Comparison of ENCODE assay signal across 10 cellular contexts in the genomic region with DNA sequence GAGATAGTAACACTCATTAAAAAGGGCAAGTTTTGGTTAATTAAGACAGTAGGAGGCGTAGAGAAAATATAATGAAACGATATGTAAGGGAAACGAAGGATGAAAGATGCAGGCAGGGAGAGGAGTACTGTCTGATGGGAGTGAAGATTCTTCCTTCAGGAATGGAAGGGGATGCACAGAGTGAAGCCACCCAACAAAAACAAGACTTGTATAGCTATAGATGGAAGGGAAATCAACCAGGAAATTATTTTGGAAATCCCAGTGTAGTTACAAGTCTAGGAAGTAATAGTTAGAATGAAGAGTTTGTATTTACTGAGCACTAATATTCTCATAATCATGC. TPM values are rescaled to one million over a fixed set of nuclear protein-coding genes. Genes with fewer than 3 reads are reported as not detected.
DNase-seq lines count a peak whose midpoint lies in the region; ATAC-seq, FAIRE-seq and TF ChIP-seq lines count a peak whose summit lies in the region.
"Had no signal": no experiment of that assay in that cellular context is flagged by ENCODE, and none has a peak within 500 bp of the region (broad histone marks: within the 10 kb centered on the region; RNA-seq: fewer than 3 reads in every experiment).

No MANE protein-coding gene starts in this region.

- TF ChIP-seq CTCF in GM12878 (IDR thresholded peaks at IDR 0.05 in 2 of 3, conservative IDR thresholded peaks at IDR 0.05 in 1 of 3; ENCODE audit: control insufficient read depth in 2 of 3, extremely low read depth in 1 of 3, insufficient read depth in 1 of 3, low read depth in 3 of 3, low read length in 3 of 3) (no peak), WTC11 (IDR thresholded peaks at IDR 0.05) (no peak)

- H3K9ac ChIP-seq in GM12878 (ENCODE audit: control insufficient read depth, insufficient read depth, low read length), result peak overlapping the region; percentile 68

- H3K4me3 ChIP-seq in right cardiac atrium (ENCODE audit: low read length) (no peak overlapping the region), GM12878 (peak overlapping the region; percentile 3; the same call in 1 of the 2 replicates)
- no peak overlapping the region for H3K4me3 ChIP-seq in naive thymus-derived CD4-positive, alpha-beta T cell (ENCODE audit: low read length)

- no peaks in the 10 kb centered on the region for H3K36me3 ChIP-seq in GM12878 (ENCODE audit: control insufficient read depth in 2 of 2, insufficient read depth in 2 of 2, low read length in 1 of 2)
- H3K36me3 ChIP-seq in naive thymus-derived CD4-positive, alpha-beta T cell (ENCODE audit: control insufficient read depth in 2 of 3, insufficient read depth in 3 of 3, low read length in 3 of 3), result no peaks in the 10 kb centered on the region

- H3K4me2 ChIP-seq in GM12878 (ENCODE audit: control insufficient read depth, insufficient read depth), result peak overlapping the region; percentile 39

- no peak overlapping the region for H3K27ac Mint-ChIP-seq in naive thymus-derived CD4-positive, alpha-beta T cell
- H3K27ac Mint-ChIP-seq in WTC11, result no peak overlapping the region

- in situ Hi-C loops in GM12878 (cut with MboI), result loop anchor here (25.0 kb wide), 1 partner anchor 1047 kb away; a partner anchor contains a TSS

- H3K27ac ChIP-seq in right cardiac atrium (ENCODE audit: low read length), result peak overlapping the region; percentile 37
- peak overlapping the region; percentile 95 for H3K27ac ChIP-seq in GM12878 (ENCODE audit: control insufficient read depth, insufficient read depth)
- H3K27ac ChIP-seq in naive thymus-derived CD4-positive, alpha-beta T cell (ENCODE audit: low read depth, low read length), result peak overlapping the region; percentile 65

- FAIRE-seq in GM12878 (lab: Jason Lieb, UNC), result no peak
- FAIRE-seq: frontal cortex had no signal

- H3K4me1 ChIP-seq in right cardiac atrium (ENCODE audit: control insufficient read depth, insufficient read depth, low read length) (no peaks in the 10 kb centered on the region), GM12878 (ENCODE audit: control insufficient read depth, insufficient read depth, low read length) (peaks cover 17% of the 10 kb centered on the region)
- H3K4me1 ChIP-seq in naive thymus-derived CD4-positive, alpha-beta T cell (ENCODE audit: control insufficient read depth in 2 of 2, insufficient read depth in 2 of 2, low read length in 2 of 2), result peaks cover 0 to 6% of the 10 kb centered on the region in 2 donors

- RAD21 ChIA-PET in GM12878 (lab: Charles Lee; ENCODE audit: unreplicated experiment), result interaction anchor here (0.6 to 3.2 kb wide), 10 partner anchors 12 to 174 kb away, joined by 3 to 21 read pairs (median 4); a partner anchor contains a TSS

- CTCF ChIA-PET in GM12878 (lab: Yijun Ruan, JAX) (interaction anchor here (0.5 to 2.5 kb wide), 3 partner anchors 12 to 81 kb away, joined by 3 to 13 read pairs (median 5); no protein-coding TSS in a partner anchor), WTC11 (lab: Charles Lee) (no interaction called here)
- CTCF ChIA-PET in naive thymus-derived CD4-positive, alpha-beta T cell (lab: Charles Lee), result no interaction called here

- H3K9me3 ChIP-seq in right cardiac atrium (ENCODE audit: control insufficient read depth, low read length), result no peaks in the 10 kb centered on the region
- H3K9me3 ChIP-seq in GM12878 (replicated peaks; ENCODE audit: control insufficient read depth, insufficient read depth, low read length), result no peaks in the 10 kb centered on the region; the same call in 2 of the 3 replicates
- no peaks in the 10 kb centered on the region for H3K9me3 ChIP-seq in naive thymus-derived CD4-positive, alpha-beta T cell (ENCODE audit: control insufficient read depth in 2 of 3, low read length in 3 of 3)

- no peaks in the 10 kb centered on the region for H4K20me1 ChIP-seq in GM12878 (ENCODE audit: control insufficient read depth, insufficient read depth)

- H3K27me3 Mint-ChIP-seq in naive thymus-derived CD4-positive, alpha-beta T cell, result peaks cover 0 to 12% (median 0%) of the 10 kb centered on the region in 5 donors
- peaks cover 13% of the 10 kb centered on the region for H3K27me3 Mint-ChIP-seq in WTC11 (ENCODE audit: low read depth)

- H3K4me3 Mint-ChIP-seq in naive thymus-derived CD4-positive, alpha-beta T cell, result peak overlapping the region in 2 of 10 donors; percentile 7 to 49
- no peak overlapping the region for H3K4me3 Mint-ChIP-seq in WTC11

- intact Hi-C loops in right cardiac atrium (cut with DNase I) (no loop called here), left ventricle myocardium superior (cut with micrococcal nuclease) (no loop called here), GM12878 (cut with micrococcal nuclease; ENCODE audit: unreplicated experiment) (loop anchor here (2.0 to 10.0 kb wide), 2 partner anchors 21 to 245 kb away; a partner anchor contains a TSS)
- intact Hi-C loops in naive thymus-derived CD4-positive, alpha-beta T cell (cut with micrococcal nuclease), result loop anchor here in 1 of 2 donors (5.0 kb wide), 1 partner anchor 58 kb away; a partner anchor contains a TSS

- ATAC-seq in right cardiac atrium (no peak), left ventricle myocardium superior (no peak), GM12878 (no peak), WTC11 (no peak), GM21423 (IDR thresholded peaks at IDR 0.05; ENCODE audit: unreplicated experiment) (no peak)
- ATAC-seq in naive thymus-derived CD4-positive, alpha-beta T cell, result no peak

- WGBS in right cardiac atrium, result 40% methylated on average over 3 of the region's 3 CpGs
- WGBS in GM12878 (ENCODE audit: insufficient coverage, insufficient replicate concordance, low lambda C conversion rate, missing lambda C conversion rate), result 2% methylated on average over 3 of the region's 3 CpGs

- POLR2A ChIA-PET in GM12878 (lab: Charles Lee) (interaction anchor here (0.6 to 4.8 kb wide), 14 partner anchors 10 to 173 kb away, joined by 3 to 50 read pairs (median 4); a partner anchor contains a TSS), WTC11 (lab: Charles Lee) (no interaction called here)
- POLR2A ChIA-PET in naive thymus-derived CD4-positive, alpha-beta T cell (lab: Charles Lee), result interaction anchor here (1.0 kb wide), 1 partner anchor 12 kb away, joined by 3 read pairs; no protein-coding TSS in a partner anchor

- H2AFZ ChIP-seq in GM12878 (ENCODE audit: control insufficient read depth, low read depth, low read length), result peak overlapping the region; percentile 16; the same call in 1 of the 2 replicates

- H3K79me2 ChIP-seq in GM12878 (ENCODE audit: control insufficient read depth, insufficient read depth, low read length), result peaks cover 19% of the 10 kb centered on the region

- no peak for TF ChIP-seq EP300 in GM12878 (IDR thresholded peaks at IDR 0.05; ENCODE audit: borderline replicate concordance in 1 of 2, control insufficient read depth in 1 of 2, low read depth in 2 of 2, low read length in 2 of 2)

- BruUV-seq in GM12878 (replicated peaks; lab: Mats Ljungman, UMichigan), result TSS peak; percentile 97

- H3K27me3 ChIP-seq in right cardiac atrium (ENCODE audit: control insufficient read depth, insufficient read depth) (no peaks in the 10 kb centered on the region), GM12878 (replicated peaks in 1 of 2; ENCODE audit: control insufficient read depth in 2 of 2, insufficient read depth in 2 of 2, low read length in 1 of 2) (no peaks in the 10 kb centered on the region)
- H3K27me3 ChIP-seq in naive thymus-derived CD4-positive, alpha-beta T cell (ENCODE audit: control insufficient read depth in 2 of 2, insufficient read depth in 2 of 2, low read length in 2 of 2), result no peaks in the 10 kb centered on the region

- no peak for TF ChIP-seq RAD21 in GM12878 (IDR thresholded peaks at IDR 0.05; ENCODE audit: insufficient read depth, low read depth, low read length)

- H3K36me3 Mint-ChIP-seq in naive thymus-derived CD4-positive, alpha-beta T cell, result peaks cover 0 to 5% (median 0%) of the 10 kb centered on the region in 5 donors
- no peaks in the 10 kb centered on the region for H3K36me3 Mint-ChIP-seq in WTC11

- peaks cover 0 to 2% (median 0%) of the 10 kb centered on the region in 11 donors for H3K9me3 Mint-ChIP-seq in naive thymus-derived CD4-positive, alpha-beta T cell
- no peaks in the 10 kb centered on the region for H3K9me3 Mint-ChIP-seq in WTC11

- no peak for TF ChIP-seq POLR2A in GM12878 (IDR thresholded peaks at IDR 0.05; ENCODE audit: low read depth, low read length)

- no peak for DNase-seq in right cardiac atrium
- no peak for DNase-seq in left ventricle myocardium superior
- no peak for DNase-seq in GM12878 (ENCODE audit: low read depth, low spot score)
- no peak for DNase-seq in naive thymus-derived CD4-positive, alpha-beta T cell
- no peak for DNase-seq in RPMI8226
- DNase-seq in WTC11 (ENCODE audit: low spot score), result no peak
- no peak for DNase-seq in UCSD-AML1 (lab: John Stamatoyannopoulos, UW; ENCODE audit: unreplicated experiment)

- H3K4me1 Mint-ChIP-seq in naive thymus-derived CD4-positive, alpha-beta T cell, result peaks cover 2 to 19% (median 9%) of the 10 kb centered on the region in 7 donors
- H3K4me1 Mint-ChIP-seq in WTC11, result peaks cover 3% of the 10 kb centered on the region

- SMC1A ChIA-PET in GM12878 (lab: Charles Lee; ENCODE audit: uncharacterized antibody, unreplicated experiment), result interaction anchor here (0.7 to 5.8 kb wide), 10 partner anchors 7 to 170 kb away, joined by 3 to 36 read pairs (median 6); a partner anchor contains a TSS

RNA-seq across cellular contexts. Expression of a gene that starts 19.7 kb away (rescaled TPM):
- total RNA-seq in right cardiac atrium (100 to 1,000 TPM in 2 of 4 donors, 10 to 100 TPM in 2; 33.7 to 153 (median 104) TPM), left ventricle myocardium superior (34.3 TPM), GM12878 (2014; rRNA removed) (585 and 596 TPM in 2 replicates), GM12878 (2014; rRNA removed; fragmentation: Illumina TruSeq; extraction: Trizol) (543 and 546 TPM in 2 replicates), GM12878 (2021) (718 and 768 TPM in 2 replicates), WTC11 (2021) (1.4 to 2.3 TPM (median 2.1 TPM) in 3 replicates)
- polyA plus RNA-seq in right cardiac atrium (30.1 TPM), GM12878 (2011; rRNA removed) (684 and 1,082 TPM in 2 replicates), GM12878 (2014; fragmentation: Illumina TruSeq; extraction: Trizol) (462 and 549 TPM in 2 replicates), GM12878 (2014; fragmentation: Nextera tagmentation; extraction: Ambion mirVana) (100 to 1,000 TPM; 312 to 364 TPM), GM12878 (2014; rRNA removed) (623 and 640 TPM in 2 replicates), GM12878 (2016; fragmentation: Nextera tagmentation; extraction: Ambion mirVana) (100 to 1,000 TPM; 839 to 871 TPM)
- 285 and 299 TPM in 2 replicates for total RNA-seq in GM12878 (2013; cell fraction: nucleolus; rRNA removed)
- 440 TPM for polyA plus RNA-seq in GM12878 (2011; ENCODE audit: low read depth)
- 1,851 and 2,227 TPM in 2 replicates for polyA plus RNA-seq in GM12878 (2011; cell fraction: cytosol; rRNA removed)
- polyA plus RNA-seq in GM12878 (2011; cell fraction: nucleus; rRNA removed), result 730 and 992 TPM in 2 replicates
- polyA plus RNA-seq in GM12878 (2012), result 697 and 802 TPM in 2 replicates
- polyA minus RNA-seq in GM12878 (2011; rRNA and poly(A)+ RNA removed), result 527 and 1,029 TPM in 2 replicates
- polyA minus RNA-seq in GM12878 (2011; cell fraction: cytosol; rRNA and poly(A)+ RNA removed), result 229 and 257 TPM in 2 replicates
- 78.9 and 81.7 TPM in 2 replicates for polyA minus RNA-seq in GM12878 (2011; cell fraction: nucleus; rRNA and poly(A)+ RNA removed)
- total RNA-seq in naive thymus-derived CD4-positive, alpha-beta T cell, result 100 to 1,000 TPM in 1 of 5 experiments, 10 to 100 TPM in 4; 16.4 to 229 (median 52.1) TPM
- 10 to 100 TPM in 1 of 2 donors, 1 to 10 TPM in 1; 3.1 to 10.7 TPM for polyA plus RNA-seq in naive thymus-derived CD4-positive, alpha-beta T cell

RNA-seq across cellular contexts. Expression of a gene that starts 27.8 kb away (rescaled TPM):
- total RNA-seq in right cardiac atrium (10 to 100 TPM in 2 of 4 donors, 1 to 10 TPM in 2; 6.5 to 18.4 (median 8.9) TPM), left ventricle myocardium superior (4.9 TPM), GM12878 (2014; rRNA removed) (395 and 433 TPM in 2 replicates), GM12878 (2014; rRNA removed; fragmentation: Illumina TruSeq; extraction: Trizol) (498 and 529 TPM in 2 replicates), GM12878 (2021) (664 and 712 TPM in 2 replicates), WTC11 (2021) (0.22 to 0.92 TPM (median 0.62 TPM) in 3 replicates)
- polyA plus RNA-seq in right cardiac atrium (6.0 TPM), GM12878 (2011; rRNA removed) (1,353 and 1,769 TPM in 2 replicates), GM12878 (2014; fragmentation: Illumina TruSeq; extraction: Trizol) (792 and 799 TPM in 2 replicates), GM12878 (2014; fragmentation: Nextera tagmentation; extraction: Ambion mirVana) (100 to 1,000 TPM; 327 to 423 TPM), GM12878 (2014; rRNA removed) (515 and 552 TPM in 2 replicates), GM12878 (2016; fragmentation: Nextera tagmentation; extraction: Ambion mirVana) (100 to 1,000 TPM; 289 to 291 TPM)
- total RNA-seq in GM12878 (2013; cell fraction: nucleolus; rRNA removed), result 554 and 568 TPM in 2 replicates
- polyA plus RNA-seq in GM12878 (2011; ENCODE audit: low read depth), result 695 TPM
- polyA plus RNA-seq in GM12878 (2011; cell fraction: cytosol; rRNA removed), result 1,120 and 1,165 TPM in 2 replicates
- polyA plus RNA-seq in GM12878 (2011; cell fraction: nucleus; rRNA removed), result 377 and 747 TPM in 2 replicates
- 836 and 943 TPM in 2 replicates for polyA plus RNA-seq in GM12878 (2012)
- polyA minus RNA-seq in GM12878 (2011; rRNA and poly(A)+ RNA removed), result 1,376 and 1,606 TPM in 2 replicates
- 271 and 297 TPM in 2 replicates for polyA minus RNA-seq in GM12878 (2011; cell fraction: cytosol; rRNA and poly(A)+ RNA removed)
- 136 and 138 TPM in 2 replicates for polyA minus RNA-seq in GM12878 (2011; cell fraction: nucleus; rRNA and poly(A)+ RNA removed)
- 10 to 100 TPM in 4 of 5 experiments, 1 to 10 TPM in 1; 8.5 to 43.4 (median 12.1) TPM for total RNA-seq in naive thymus-derived CD4-positive, alpha-beta T cell
- under 1 TPM; 0.59 to 0.67 TPM for polyA plus RNA-seq in naive thymus-derived CD4-positive, alpha-beta T cell
- total RNA-seq: astrocyte, frontal cortex had no signal

RNA-seq across cellular contexts. Expression of a gene that starts 57.1 kb away (rescaled TPM):
- 10 to 100 TPM in 3 of 4 donors, 1 to 10 TPM in 1; 5.7 to 15.0 (median 14.8) TPM for total RNA-seq in right cardiac atrium
- 19.8 TPM for polyA plus RNA-seq in right cardiac atrium
- 4.4 TPM for total RNA-seq in left ventricle myocardium superior
- 33.4 and 35.5 TPM in 2 replicates for total RNA-seq in GM12878 (2013; cell fraction: nucleolus; rRNA removed)
- 127 and 148 TPM in 2 replicates for total RNA-seq in GM12878 (2014; rRNA removed)
- total RNA-seq in GM12878 (2014; rRNA removed; fragmentation: Illumina TruSeq; extraction: Trizol), result 70.6 and 77.7 TPM in 2 replicates
- 119 and 121 TPM in 2 replicates for total RNA-seq in GM12878 (2021)
- polyA plus RNA-seq in GM12878 (2011; ENCODE audit: low read depth), result 59.9 TPM
- polyA plus RNA-seq in GM12878 (2011; rRNA removed), result 253 and 403 TPM in 2 replicates
- polyA plus RNA-seq in GM12878 (2011; cell fraction: cytosol; rRNA removed), result 441 and 443 TPM in 2 replicates
- polyA plus RNA-seq in GM12878 (2011; cell fraction: nucleus; rRNA removed), result 161 and 278 TPM in 2 replicates
- 229 and 247 TPM in 2 replicates for polyA plus RNA-seq in GM12878 (2012)
- polyA plus RNA-seq in GM12878 (2014; fragmentation: Illumina TruSeq; extraction: Trizol), result 46.4 and 73.9 TPM in 2 replicates
- polyA plus RNA-seq in GM12878 (2014; fragmentation: Nextera tagmentation; extraction: Ambion mirVana), result 10 to 100 TPM; 38.1 to 66.1 TPM
- 106 and 112 TPM in 2 replicates for polyA plus RNA-seq in GM12878 (2014; rRNA removed)
- polyA plus RNA-seq in GM12878 (2016; fragmentation: Nextera tagmentation; extraction: Ambion mirVana), result 10 to 100 TPM; 85.5 to 97.3 TPM
- polyA minus RNA-seq in GM12878 (2011; rRNA and poly(A)+ RNA removed), result 133 and 245 TPM in 2 replicates
- 80.3 and 81.3 TPM in 2 replicates for polyA minus RNA-seq in GM12878 (2011; cell fraction: cytosol; rRNA and poly(A)+ RNA removed)
- polyA minus RNA-seq in GM12878 (2011; cell fraction: nucleus; rRNA and poly(A)+ RNA removed), result 64.9 and 68.1 TPM in 2 replicates
- total RNA-seq in naive thymus-derived CD4-positive, alpha-beta T cell, result 10 to 100 TPM in 2 of 5 experiments, 1 to 10 TPM in 3; 5.3 to 38.9 (median 9.4) TPM
- polyA plus RNA-seq in naive thymus-derived CD4-positive, alpha-beta T cell, result 1 to 10 TPM; 1.2 to 1.4 TPM
- total RNA-seq in WTC11 (2021), result 0.83 to 3.8 TPM (median 2.6 TPM) in 3 replicates

Comparison
In these comparisons a context has a peak if more than half of its experiments do, and no peak if none do; other contexts are left out.
1. H3K27ac ChIP-seq: peak in every context shown above with its lines; median percentile 95 in GM12878; 65 in naive thymus-derived CD4-positive, alpha-beta T cell; 37 in right cardiac atrium.
2. RNA of a gene that starts 27.8 kb away (total RNA-seq): 395 to 712 TPM in GM12878; 8.5 to 43.4 TPM in naive thymus-derived CD4-positive, alpha-beta T cell, 6.5 to 18.4 TPM in right cardiac atrium, 4.9 TPM in left ventricle myocardium superior (single experiment) and 0.22 to 0.92 TPM in WTC11; every median in the first group is over 4 times any median in the second.